Comparison of ENCODE assay signal across 9 cellular contexts in the genomic region with DNA sequence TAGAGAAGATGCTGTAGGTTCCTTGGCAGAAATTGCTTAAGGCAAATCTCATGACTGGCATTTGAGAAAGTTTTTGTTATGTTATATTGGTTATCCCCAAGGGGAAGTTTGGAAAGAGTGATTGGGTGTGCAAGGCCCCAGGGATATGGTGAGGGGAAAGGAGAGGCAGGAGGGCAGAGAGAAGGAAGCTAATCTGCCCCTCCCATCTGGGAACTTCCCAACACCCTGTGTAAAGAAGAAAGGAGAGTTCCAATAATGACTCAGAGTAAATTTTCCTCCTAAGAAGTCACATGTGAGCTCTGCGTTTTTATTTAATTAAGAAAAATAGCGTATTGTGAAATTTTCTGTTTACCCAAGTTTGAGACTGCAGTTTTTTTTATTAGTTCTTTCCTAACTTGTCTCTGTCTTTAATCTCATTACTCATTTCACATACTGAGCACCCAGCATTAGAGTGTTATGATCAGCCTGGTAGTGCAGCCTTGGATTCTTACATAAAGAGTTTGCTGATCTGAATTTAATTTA. TPM values are rescaled to one million over a fixed set of nuclear protein-coding genes. Genes with fewer than 3 reads are reported as not detected.
DNase-seq lines count a peak whose midpoint lies in the region; ATAC-seq, FAIRE-seq and TF ChIP-seq lines count a peak whose summit lies in the region.
"Had no signal": no experiment of that assay in that cellular context is flagged by ENCODE, and none has a peak within 500 bp of the region (broad histone marks: within the 10 kb centered on the region; RNA-seq: fewer than 3 reads in every experiment).

No MANE protein-coding gene starts in this region.

- H3K27me3 Mint-ChIP-seq in glutamatergic neuron (ENCODE audit: unreplicated experiment): no peaks in the 10 kb centered on the region
- H3K27me3 Mint-ChIP-seq: central memory CD8-positive, alpha-beta T cell had no signal

- H3K4me3 ChIP-seq in epithelial cell of esophagus (ENCODE audit: low read length) (no peak overlapping the region), pancreas (no peak overlapping the region)

- 7 to 12% methylated on average over 2 of the region's 2 CpGs for WGBS in pancreas, 2 donors

- H3K4me1 ChIP-seq in pancreas: peaks cover 0 to 6% (median 4%) of the 10 kb centered on the region in 3 donors

- no peaks in the 10 kb centered on the region for H3K36me3 ChIP-seq in pancreas

- H3K36me3 Mint-ChIP-seq in glutamatergic neuron (ENCODE audit: unreplicated experiment): no peaks in the 10 kb centered on the region

- no peaks in the 10 kb centered on the region for H3K4me1 Mint-ChIP-seq in glutamatergic neuron (ENCODE audit: low read depth, unreplicated experiment)
- H3K4me1 Mint-ChIP-seq: central memory CD8-positive, alpha-beta T cell had no signal

- H3K4me3 Mint-ChIP-seq in glutamatergic neuron (ENCODE audit: unreplicated experiment): no peak overlapping the region
- H3K4me3 Mint-ChIP-seq: central memory CD8-positive, alpha-beta T cell had no signal

- FAIRE-seq in pancreas (lab: Jason Lieb, UNC): no peak

- TF ChIP-seq CTCF in epithelial cell of esophagus (IDR thresholded peaks at IDR 0.05; ENCODE audit: insufficient read depth, low read depth, low read length, missing control alignments): no peak
- no peak for TF ChIP-seq CTCF in pancreas (IDR thresholded peaks at IDR 0.05)
- TF ChIP-seq CTCF in glutamatergic neuron (IDR thresholded peaks at IDR 0.05; ENCODE audit: partially characterized antibody, unreplicated experiment): no peak

- H3K27ac ChIP-seq in pancreas: peak overlapping the region in 2 of 4 donors; percentile 47 to 48

- ATAC-seq in pancreas (peak; percentile 90 to 94 (median 94)), HG03571 (IDR thresholded peaks at IDR 0.05; ENCODE audit: unreplicated experiment) (no peak), GM21529 (IDR thresholded peaks at IDR 0.05; ENCODE audit: unreplicated experiment) (no peak)

- no peaks in the 10 kb centered on the region for H3K27me3 ChIP-seq in pancreas

- peak; percentile 89 for DNase-seq in EH (ENCODE audit: low read depth)
- DNase-seq in LoVo (ENCODE audit: low spot score): peak; percentile 59
- DNase-seq in epithelial cell of esophagus (ENCODE audit: low read depth): peak; percentile 98
- peak in 3 of 6 donors; percentile 26 to 50 (median 37) for DNase-seq in pancreas
- DNase-seq in GM19238 (ENCODE audit: insufficient read length, low spot score): no peak
- no peak for DNase-seq in glutamatergic neuron

- H3K9me3 Mint-ChIP-seq in glutamatergic neuron (ENCODE audit: unreplicated experiment): no peaks in the 10 kb centered on the region
- H3K9me3 Mint-ChIP-seq: central memory CD8-positive, alpha-beta T cell had no signal

- no peaks in the 10 kb centered on the region for H3K9me3 ChIP-seq in pancreas

- H3K27ac Mint-ChIP-seq in glutamatergic neuron (ENCODE audit: unreplicated experiment): no peak overlapping the region

- intact Hi-C loops in pancreas (cut with DNase I): no loop called here

RNA-seq across cellular contexts. Expression of a gene that starts 3.1 kb away (rescaled TPM):
- total RNA-seq in pancreas (1 to 10 TPM in 2 of 6 donors, under 1 TPM in 4; 0.12 to 2.6 (median 0.71) TPM), glutamatergic neuron (ENCODE audit: unreplicated experiment) (not detected)
- polyA plus RNA-seq in pancreas: under 1 TPM; 0.23 to 0.40 TPM

Comparison
In these comparisons a context has a peak if more than half of its experiments do, and no peak if none do; other contexts are left out.
1. DNase-seq: peak in EH (single experiment), LoVo (single experiment) and epithelial cell of esophagus (single experiment); none in GM19238 (single experiment) and glutamatergic neuron (single experiment).
2. ATAC-seq: peak in pancreas (4 of 4); none in HG03571 (single experiment) and GM21529 (single experiment).